25 cellular contexts compared by ENCODE assay signal in genomic region chr7:132434041-132434440, GRCh38.
A peak's percentile ranks its signal among the peaks of the same experiment; 100 is the strongest.
DNase-seq lines count a peak whose midpoint lies in the region; ATAC-seq lines count a peak whose summit lies in the region.
"Had no signal": no experiment of that assay in that cellular context is flagged by ENCODE, and none has a peak within 500 bp of the region (broad histone marks: within the 10 kb centered on the region; RNA-seq: fewer than 3 reads in every experiment).

No MANE protein-coding gene starts in this region.

- ATAC-seq in T-helper 17 cell: no peak
- no peak for ATAC-seq in central memory CD8-positive, alpha-beta T cell (replicated peaks; ENCODE audit: extremely low read depth, poor library complexity, severe bottlenecking)
- ATAC-seq: activated CD4-positive, CD25-positive, alpha-beta regulatory T cell treated with anti-CD3 and anti-CD28 coated beads, Interleukin-2, amount 50 U/mL, for 24 hours; heart left ventricle; left ventricle myocardium superior had no signal

- in situ Hi-C loops in G401 (cut with HindIII; ENCODE audit: low sequenced_read_pairs): no loop called here

- H3K36me3 Mint-ChIP-seq in activated naive CD8-positive, alpha-beta T cell: no peaks in the 10 kb centered on the region
- H3K36me3 Mint-ChIP-seq in activated naive CD8-positive, alpha-beta T cell treated with anti-CD3 and anti-CD28 coated beads for 36 hours: peaks cover 15% of the 10 kb centered on the region
- H3K36me3 Mint-ChIP-seq in T-helper 17 cell (ENCODE audit: low read depth): no peaks in the 10 kb centered on the region
- peaks cover 6% of the 10 kb centered on the region for H3K36me3 Mint-ChIP-seq in central memory CD8-positive, alpha-beta T cell (ENCODE audit: insufficient read depth)
- H3K36me3 Mint-ChIP-seq: brain, mesothelial cell of epicardium, naive B cell had no signal

- no peak for DNase-seq in activated naive CD8-positive, alpha-beta T cell treated with anti-CD3 and anti-CD28 coated beads for 36 hours
- DNase-seq in T-helper 17 cell (no peak), G401 (ENCODE audit: low spot score) (no peak), AML-193 (lab: John Stamatoyannopoulos, UW) (no peak)
- DNase-seq in central memory CD8-positive, alpha-beta T cell (ENCODE audit: low spot score in 2 of 2): no peak
- no peak for DNase-seq in stimulated activated CD4-positive, alpha-beta T cell treated with anti-CD3 and anti-CD28 coated beads, Interleukin-2, amount 100 ng/mL, for 48 hours
- DNase-seq: amniotic stem cell; DMS79 treated with DMSO at 0.1 percent for 48 hours; dorsolateral prefrontal cortex; foreskin melanocyte; heart left ventricle; left ventricle myocardium superior; naive B cell; NCI-H1436 treated with DMSO at 0.1 percent for 48 hours; NCI-H226; NCI-H526 treated with DMSO at 0.1 percent for 48 hours; NK-92 treated with Interleukin-12 subunit alpha and Interleukin-12 subunit beta, amount 100 ng/mL, for 24 hours; occipital lobe; sigmoid colon; stimulated activated CD4-positive, alpha-beta T cell treated with anti-CD3 and anti-CD28 coated beads, Interleukin-4, amount 100 ng/mL, for 4 hours; substantia nigra had no signal

- H3K4me1 Mint-ChIP-seq in activated naive CD8-positive, alpha-beta T cell (ENCODE audit: low read depth): peaks cover 86% of the 10 kb centered on the region
- H3K4me1 Mint-ChIP-seq in activated naive CD8-positive, alpha-beta T cell treated with anti-CD3 and anti-CD28 coated beads for 36 hours: peaks cover 84% of the 10 kb centered on the region
- peaks cover 59% of the 10 kb centered on the region for H3K4me1 Mint-ChIP-seq in T-helper 17 cell
- H3K4me1 Mint-ChIP-seq in central memory CD8-positive, alpha-beta T cell: peaks cover 87% of the 10 kb centered on the region

- peak overlapping the region; percentile 41 for H3K27ac Mint-ChIP-seq in activated naive CD8-positive, alpha-beta T cell
- H3K27ac Mint-ChIP-seq in activated naive CD8-positive, alpha-beta T cell treated with anti-CD3 and anti-CD28 coated beads for 36 hours: no peak overlapping the region
- peak overlapping the region; percentile 83 for H3K27ac Mint-ChIP-seq in T-helper 17 cell
- peak overlapping the region; percentile 82 for H3K27ac Mint-ChIP-seq in central memory CD8-positive, alpha-beta T cell (ENCODE audit: low read depth)
- H3K27ac Mint-ChIP-seq: mesothelial cell of epicardium had no signal

- no peaks in the 10 kb centered on the region for H3K27me3 Mint-ChIP-seq in activated naive CD8-positive, alpha-beta T cell
- H3K27me3 Mint-ChIP-seq in activated naive CD8-positive, alpha-beta T cell treated with anti-CD3 and anti-CD28 coated beads for 36 hours: no peaks in the 10 kb centered on the region
- peaks cover 7% of the 10 kb centered on the region for H3K27me3 Mint-ChIP-seq in T-helper 17 cell
- H3K27me3 Mint-ChIP-seq in central memory CD8-positive, alpha-beta T cell: no peaks in the 10 kb centered on the region

- H3K4me3 Mint-ChIP-seq in activated naive CD8-positive, alpha-beta T cell: no peak overlapping the region
- H3K4me3 Mint-ChIP-seq in activated naive CD8-positive, alpha-beta T cell treated with anti-CD3 and anti-CD28 coated beads for 36 hours: no peak overlapping the region
- peak overlapping the region; percentile 12 for H3K4me3 Mint-ChIP-seq in T-helper 17 cell
- peak overlapping the region; percentile 44 for H3K4me3 Mint-ChIP-seq in central memory CD8-positive, alpha-beta T cell
- H3K4me3 Mint-ChIP-seq: brain, mesothelial cell of epicardium, naive B cell had no signal

- H3K9me3 ChIP-seq in T-helper 17 cell (ENCODE audit: control insufficient read depth, low read length, poor library complexity, severe bottlenecking): no peaks in the 10 kb centered on the region
- H3K9me3 ChIP-seq: heart left ventricle, sigmoid colon had no signal

- no peaks in the 10 kb centered on the region for H3K9me3 Mint-ChIP-seq in activated naive CD8-positive, alpha-beta T cell (ENCODE audit: low read depth)
- H3K9me3 Mint-ChIP-seq in activated naive CD8-positive, alpha-beta T cell treated with anti-CD3 and anti-CD28 coated beads for 36 hours: peaks cover 14% of the 10 kb centered on the region
- peaks cover 5% of the 10 kb centered on the region for H3K9me3 Mint-ChIP-seq in central memory CD8-positive, alpha-beta T cell
- H3K9me3 Mint-ChIP-seq: mesothelial cell of epicardium had no signal

Comparison
In these comparisons a context has a peak if more than half of its experiments do, and no peak if none do; other contexts are left out.
1. H3K4me3 Mint-ChIP-seq: peak in T-helper 17 cell (single experiment) and central memory CD8-positive, alpha-beta T cell (single experiment); none in activated naive CD8-positive, alpha-beta T cell (single experiment) and activated naive CD8-positive, alpha-beta T cell treated with anti-CD3 and anti-CD28 coated beads for 36 hours (single experiment).